In the genomic region with DNA sequence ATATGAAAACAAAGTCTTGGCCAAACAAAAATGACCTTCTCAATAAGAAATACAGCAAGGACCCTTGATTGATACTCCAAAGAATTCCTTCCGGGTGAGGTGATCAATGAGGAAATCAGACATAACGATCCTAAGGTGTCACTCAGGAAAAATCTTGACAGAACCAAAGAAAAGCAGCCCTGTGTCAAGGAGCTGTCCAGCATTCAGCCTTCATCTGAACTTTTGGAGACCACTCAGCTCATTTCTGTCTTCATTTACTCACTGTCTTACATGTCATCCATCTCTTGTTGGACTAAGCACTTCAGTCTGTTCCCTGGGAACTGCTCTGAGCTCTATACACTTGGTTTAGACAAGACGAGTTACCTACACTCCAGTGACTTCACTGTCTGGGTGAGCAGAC, we compare ENCODE assay signal across 31 cellular contexts.
"Had no signal": no experiment of that assay in that cellular context is flagged by ENCODE, and none has a peak within 500 bp of the region (broad histone marks: within the 10 kb centered on the region; RNA-seq: fewer than 3 reads in every experiment).

No MANE protein-coding gene starts in this region.

- H3K27ac ChIP-seq: body of pancreas, esophagus muscularis mucosa, foreskin keratinocyte, gastrocnemius medialis, heart left ventricle, WERI-Rb-1 had no signal

- FAIRE-seq: astrocyte, colon had no signal

- H3K4me3 ChIP-seq: body of pancreas, esophagus muscularis mucosa, gastrocnemius medialis, heart left ventricle had no signal

- H3K27me3 ChIP-seq: body of pancreas, foreskin keratinocyte, gastrocnemius medialis, heart left ventricle had no signal

- H3K9me3 ChIP-seq: body of pancreas, esophagus muscularis mucosa, gastrocnemius medialis, heart left ventricle had no signal

- H3K36me3 ChIP-seq: esophagus muscularis mucosa, gastrocnemius medialis, heart left ventricle, WERI-Rb-1 had no signal

- ATAC-seq: activated CD4-positive, CD25-positive, alpha-beta regulatory T cell treated with anti-CD3 and anti-CD28 coated beads, Interleukin-2, amount 50 U/mL, for 24 hours; activated CD8-positive, alpha-beta T cell treated with anti-CD3 and anti-CD28 coated beads for 36 hours; activated T-cell treated with anti-CD3 and anti-CD28 coated beads, Interleukin-2, amount 50 U/mL, for 4 hours; activated T-helper 17 cell treated with anti-CD3 and anti-CD28 coated beads, Interleukin-2, amount 50 U/mL, for 72 hours; body of pancreas; effector memory CD8-positive, alpha-beta T cell; foreskin keratinocyte; gastrocnemius medialis; heart left ventricle had no signal

- DNase-seq: activated B cell treated with CpG ODN at 0.5 μM for 24 hours; activated CD4-positive, alpha-beta T cell treated with anti-CD3 and anti-CD28 coated beads for 48 hours; activated CD4-positive, alpha-beta T cell treated with anti-CD3 and anti-CD28 coated beads, Interleukin-2, amount 50 U/mL, for 1 hour; activated CD4-positive, alpha-beta T cell treated with anti-CD3 and anti-CD28 coated beads, Interleukin-2, amount 50 U/mL, for 48 hours; activated CD8-positive, alpha-beta memory T cell treated with anti-CD3 and anti-CD28 coated beads for 24 hours; activated CD8-positive, alpha-beta T cell treated with anti-CD3 and anti-CD28 coated beads for 36 hours; activated effector memory CD4-positive, alpha-beta T cell treated with Interleukin-2 at 50 U/mL for 16 hours; activated gamma-delta T cell treated with Interleukin-2 at 50 U/mL for 16 hours; activated naive CD4-positive, alpha-beta T cell treated with anti-CD3 and anti-CD28 coated beads, Interleukin-2, amount 50 U/mL, for 16 hours; activated naive CD4-positive, alpha-beta T cell treated with Interleukin-2 at 50 U/mL for 16 hours; activated T-cell treated with anti-CD3 and anti-CD28 coated beads, Interleukin-2, amount 50 U/mL, for 4 hours; amniotic stem cell; anterior cingulate cortex; body of pancreas; caudate nucleus; cortex of kidney; dermis blood vessel endothelial cell; effector CD4-positive, alpha-beta T cell; effector memory CD8-positive, alpha-beta T cell; erythroblast; foreskin keratinocyte; gastrocnemius medialis; glutamatergic neuron; heart left ventricle; T1000; WERI-Rb-1 had no signal

- H3K4me1 ChIP-seq: body of pancreas, esophagus muscularis mucosa, foreskin keratinocyte, gastrocnemius medialis, heart left ventricle had no signal
